Comparison of ENCODE assay signal across 24 cellular contexts in the genomic region with DNA sequence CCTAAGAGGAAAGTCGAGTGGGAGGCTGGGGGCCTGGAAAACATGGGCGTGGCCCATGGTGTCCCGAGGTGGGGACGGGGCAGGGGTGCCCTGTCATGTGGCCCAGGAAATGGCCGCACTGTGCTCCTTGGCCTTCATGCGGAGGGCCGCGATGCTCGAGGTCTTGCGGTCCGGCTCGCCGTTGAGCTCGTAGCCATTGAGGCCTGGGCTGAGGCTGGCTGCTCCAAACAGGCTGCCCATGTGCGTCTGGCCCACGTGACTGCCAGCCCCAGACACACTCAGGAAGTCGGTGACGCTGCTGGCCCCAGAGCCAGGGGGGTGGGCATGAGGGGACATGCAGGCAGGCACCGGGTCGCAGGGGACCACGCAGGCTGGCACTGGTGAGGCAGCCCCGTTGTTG. TPM values are rescaled to one million over a fixed set of nuclear protein-coding genes. Genes with fewer than 3 reads are reported as not detected.
DNase-seq lines count a peak whose midpoint lies in the region; ATAC-seq, FAIRE-seq and TF ChIP-seq lines count a peak whose summit lies in the region.
"Had no signal": no experiment of that assay in that cellular context is flagged by ENCODE, and none has a peak within 500 bp of the region (broad histone marks: within the 10 kb centered on the region; RNA-seq: fewer than 3 reads in every experiment).

No MANE protein-coding gene starts in this region.

- no peaks in the 10 kb centered on the region for H3K27me3 ChIP-seq in H7 (ENCODE audit: control insufficient read depth, insufficient read depth, low read length)
- H3K27me3 ChIP-seq in gastroesophageal sphincter = peaks cover 32% of the 10 kb centered on the region
- no peaks in the 10 kb centered on the region for H3K27me3 ChIP-seq in pancreas
- H3K27me3 ChIP-seq: BE2C; BLaER1 treated with 17β-estradiol and CSF1 and Interleukin-3, amounts not matched to agents 10 nM and 100 nM had no signal

- H3K4me1 ChIP-seq in gastroesophageal sphincter = no peaks in the 10 kb centered on the region
- H3K4me1 ChIP-seq in pancreas = no peaks in the 10 kb centered on the region
- H3K4me1 ChIP-seq: A549; BE2C; BLaER1 treated with 17β-estradiol and CSF1 and Interleukin-3, amounts not matched to agents 10 nM and 100 nM; HAP-1 had no signal

- peak; percentile 53 for DNase-seq in activated effector memory CD4-positive, alpha-beta T cell treated with anti-CD3 and anti-CD28 coated beads, Interleukin-2, amount 50 U/mL, for 16 hours
- no peak for DNase-seq in activated effector memory CD4-positive, alpha-beta T cell treated with Interleukin-2 at 50 U/mL for 16 hours
- DNase-seq in H7 = peak; percentile 43
- DNase-seq in pancreas = no peak
- no peak for DNase-seq in NCI-H1694 treated with DMSO at 0.1 percent for 48 hours (lab: John Stamatoyannopoulos, UW)
- DNase-seq: 8988T; ACHN; AML-193; BE2C; Calu3; CD4-positive, alpha-beta T cell; COR-L47; DMS53; DMS79 treated with DMSO at 0.1 percent for 48 hours; GF-D8; HFFc6 had no signal

- no CpG with 5 or more reads among the region's 22 CpGs for WGBS in gastroesophageal sphincter (ENCODE audit: low coverage in 1 of 2), 2 donors
- WGBS in pancreas, 2 donors = 83 to 87% methylated on average over 22 of the region's 22 CpGs

- H3K9me3 ChIP-seq in gastroesophageal sphincter (no peaks in the 10 kb centered on the region), pancreas (no peaks in the 10 kb centered on the region)
- H3K9me3 ChIP-seq: A549; BE2C; BLaER1 treated with 17β-estradiol and CSF1 and Interleukin-3, amounts not matched to agents 10 nM and 100 nM; HAP-1 had no signal

- ATAC-seq in gastroesophageal sphincter (peak; percentile 10), pancreas (no peak)
- ATAC-seq: A549, GM23338 had no signal

- no peak for TF ChIP-seq POLR2A in gastroesophageal sphincter (IDR thresholded peaks at IDR 0.05)

- H3K36me3 ChIP-seq in H7 (replicated peaks; ENCODE audit: control insufficient read depth, insufficient read depth, low read length) (no peaks in the 10 kb centered on the region), gastroesophageal sphincter (no peaks in the 10 kb centered on the region), pancreas (no peaks in the 10 kb centered on the region)
- H3K36me3 ChIP-seq: BE2C; BLaER1 treated with 17β-estradiol and CSF1 and Interleukin-3, amounts not matched to agents 10 nM and 100 nM; HAP-1 had no signal

- no peak for FAIRE-seq in pancreas (lab: Jason Lieb, UNC)
- FAIRE-seq: A549, GM12891, GM18507 had no signal

- H3K27ac ChIP-seq in gastroesophageal sphincter = no peak overlapping the region
- H3K27ac ChIP-seq in pancreas = no peak overlapping the region
- H3K27ac ChIP-seq: A549; BLaER1 treated with 17β-estradiol and CSF1 and Interleukin-3, amounts not matched to agents 10 nM and 100 nM had no signal

- no peak for TF ChIP-seq CTCF in gastroesophageal sphincter (IDR thresholded peaks at IDR 0.05)
- no peak for TF ChIP-seq CTCF in pancreas (IDR thresholded peaks at IDR 0.05)

- no peak for TF ChIP-seq EP300 in gastroesophageal sphincter (IDR thresholded peaks at IDR 0.05)

- intact Hi-C loops in pancreas (cut with DNase I) = no loop called here

- H3K4me3 ChIP-seq in H7 (ENCODE audit: insufficient read depth, low read depth, low read length) = no peak overlapping the region
- H3K4me3 ChIP-seq in gastroesophageal sphincter = no peak overlapping the region
- H3K4me3 ChIP-seq in pancreas = no peak overlapping the region
- H3K4me3 ChIP-seq: A549; BLaER1 treated with 17β-estradiol and CSF1 and Interleukin-3, amounts not matched to agents 10 nM and 100 nM; GM23338; HAP-1 had no signal

RNA-seq across cellular contexts. Expression of gene ALX4, which starts 45.2 kb away (rescaled TPM):
- not detected in 2 replicates for total RNA-seq in H7 (2014; rRNA removed; shearing (Covaris generic))
- total RNA-seq in gastroesophageal sphincter (under 1 TPM in 1 of 4 donors, not detected in 3; 0.31 TPM), pancreas (under 1 TPM in 2 of 6 donors, not detected in 4; 0.03 to 0.04 TPM)
- polyA plus RNA-seq in pancreas = under 1 TPM in 1 of 2 donors, not detected in 1; 0.02 TPM
- total RNA-seq: Calu3; CD4-positive, alpha-beta T cell; GM23338 had no signal
- polyA plus RNA-seq: CD14-positive monocyte, GM23338 had no signal

Comparison
In these comparisons a context has a peak if more than half of its experiments do, and no peak if none do; other contexts are left out.
1. DNase-seq: peak in activated effector memory CD4-positive, alpha-beta T cell treated with anti-CD3 and anti-CD28 coated beads, Interleukin-2, amount 50 U/mL, for 16 hours (single experiment) and H7 (single experiment); none in activated effector memory CD4-positive, alpha-beta T cell treated with Interleukin-2 at 50 U/mL for 16 hours (single experiment), pancreas (0 of 6) and NCI-H1694 treated with DMSO at 0.1 percent for 48 hours (single experiment).